In genomic region chr15:53559364-53560253, GRCh38 we compare ENCODE assay signal across 28 cellular contexts.
DNase-seq lines count a peak whose midpoint lies in the region; ATAC-seq, FAIRE-seq and TF ChIP-seq lines count a peak whose summit lies in the region.
"Had no signal": no experiment of that assay in that cellular context is flagged by ENCODE, and none has a peak within 500 bp of the region (broad histone marks: within the 10 kb centered on the region; RNA-seq: fewer than 3 reads in every experiment).

No MANE protein-coding gene starts in this region.

- POLR2A ChIA-PET in WTC11 (lab: Charles Lee) = no interaction called here

- DNase-seq in WTC11 (ENCODE audit: low spot score) (no peak), left lobe of liver (ENCODE audit: low spot score) (no peak), pancreas (peak in 3 of 6 donors; percentile 3 to 22 (median 9)), SK-N-DZ (ENCODE audit: low spot score) (no peak)
- DNase-seq in activated CD8-positive, alpha-beta memory T cell treated with anti-CD3 and anti-CD28 coated beads, Interleukin-2, amount 50 U/mL, for 4 hours = no peak
- DNase-seq: activated CD4-positive, CD25-positive, alpha-beta regulatory T cell; activated CD8-positive, alpha-beta T cell treated with anti-CD3 and anti-CD28 coated beads for 36 hours; activated naive CD4-positive, alpha-beta T cell; activated T-cell treated with anti-CD3 and anti-CD28 coated beads, Interleukin-2, amount 50 U/mL, for 1 hour; amniotic stem cell; cortex of kidney; DMS 273 treated with DMSO at 0.1 percent for 48 hours; left cardiac atrium; midbrain; NCI-H1092; NCI-H2029; NCI-H510A; T1000; testis had no signal

- peaks cover 44% of the 10 kb centered on the region for H3K4me1 Mint-ChIP-seq in WTC11
- H3K4me1 Mint-ChIP-seq: stimulated activated memory B cell treated with anti-CD40 and anti-IgM and Interleukin-4, amounts not matched to agents 10 μg/mL and 1 μg/mL and 100 μg/mL, for 72 hours had no signal

- no peaks in the 10 kb centered on the region for H3K36me3 ChIP-seq in pancreas

- H3K27me3 ChIP-seq in pancreas = no peaks in the 10 kb centered on the region
- H3K27me3 ChIP-seq: testis had no signal

- no peaks in the 10 kb centered on the region for H3K9me3 Mint-ChIP-seq in WTC11
- H3K9me3 Mint-ChIP-seq: activated CD8-positive, alpha-beta T cell treated with anti-CD3 and anti-CD28 coated beads for 36 hours; stimulated activated memory B cell treated with anti-CD40 and anti-IgM and Interleukin-4, amounts not matched to agents 10 μg/mL and 1 μg/mL and 100 μg/mL, for 72 hours had no signal

- TF ChIP-seq CTCF in WTC11 (IDR thresholded peaks at IDR 0.05) = no peak
- TF ChIP-seq CTCF in pancreas (IDR thresholded peaks at IDR 0.05) = no peak

- H3K4me1 ChIP-seq in pancreas = peaks cover 19 to 37% (median 25%) of the 10 kb centered on the region in 3 donors
- H3K4me1 ChIP-seq: testis had no signal

- peak; percentile 57 for FAIRE-seq in pancreas (lab: Jason Lieb, UNC)
- FAIRE-seq: bronchial epithelial cell, endometrium had no signal

- no peaks in the 10 kb centered on the region for H3K27me3 Mint-ChIP-seq in WTC11 (ENCODE audit: low read depth)
- H3K27me3 Mint-ChIP-seq: activated CD8-positive, alpha-beta T cell treated with anti-CD3 and anti-CD28 coated beads for 36 hours had no signal

- H3K9me3 ChIP-seq in pancreas = no peaks in the 10 kb centered on the region
- H3K9me3 ChIP-seq: testis had no signal

- H3K4me3 Mint-ChIP-seq in WTC11 = no peak overlapping the region
- H3K4me3 Mint-ChIP-seq: activated CD8-positive, alpha-beta T cell treated with anti-CD3 and anti-CD28 coated beads for 36 hours; stimulated activated memory B cell treated with anti-CD40 and anti-IgM and Interleukin-4, amounts not matched to agents 10 μg/mL and 1 μg/mL and 100 μg/mL, for 72 hours had no signal

- H3K27ac ChIP-seq in pancreas = peak overlapping the region; percentile 14 to 68 (median 54)
- H3K27ac ChIP-seq: C4-2B, testis had no signal

- H3K36me3 Mint-ChIP-seq in WTC11 = no peaks in the 10 kb centered on the region
- H3K36me3 Mint-ChIP-seq: stimulated activated memory B cell treated with anti-CD40 and anti-IgM and Interleukin-4, amounts not matched to agents 10 μg/mL and 1 μg/mL and 100 μg/mL, for 72 hours had no signal

- H3K4me3 ChIP-seq in pancreas = no peak overlapping the region
- H3K4me3 ChIP-seq: smooth muscle cell, testis had no signal

- H3K27ac Mint-ChIP-seq in WTC11 = peak overlapping the region; percentile 39; the same call in 1 of the 2 replicates
- H3K27ac Mint-ChIP-seq: activated CD8-positive, alpha-beta T cell treated with anti-CD3 and anti-CD28 coated beads for 36 hours; stimulated activated memory B cell treated with anti-CD40 and anti-IgM and Interleukin-4, amounts not matched to agents 10 μg/mL and 1 μg/mL and 100 μg/mL, for 72 hours had no signal

- CTCF ChIA-PET in WTC11 (lab: Charles Lee) = no interaction called here

- ATAC-seq in GM18511 (IDR thresholded peaks at IDR 0.05; ENCODE audit: unreplicated experiment) (peak; percentile 66), WTC11 (no peak), left lobe of liver (peak; percentile 83), pancreas (peak; percentile 78 to 94 (median 92)), GM18861 (IDR thresholded peaks at IDR 0.05; ENCODE audit: unreplicated experiment) (no peak), HG02885 (IDR thresholded peaks at IDR 0.05; ENCODE audit: poor library complexity, unreplicated experiment) (no peak)
- ATAC-seq: activated CD8-positive, alpha-beta T cell treated with anti-CD3 and anti-CD28 coated beads for 36 hours; HCT116; left cardiac atrium; stimulated activated memory B cell treated with anti-CD40 and anti-IgM and Interleukin-4, amounts not matched to agents 10 μg/mL and 1 μg/mL and 100 μg/mL, for 72 hours had no signal

- 7% methylated on average over 7 of the region's 7 CpGs for WGBS in pancreas, 2 donors

- intact Hi-C loops in pancreas (cut with DNase I) = no loop called here

TF ChIP-seq in WTC11, 78 proteins besides CTCF, POLR2A, EP300 and RAD21 (continues in another document):
- TF ChIP-seq ZNF232 (CRISPR knock-in tag; IDR thresholded peaks at IDR 0.05) (no peak), ZNF396 (CRISPR knock-in tag; IDR thresholded peaks at IDR 0.05; ENCODE audit: borderline replicate concordance) (no peak), USF2 (CRISPR knock-in tag; IDR thresholded peaks at IDR 0.05) (no peak), ZNF416 (CRISPR knock-in tag; IDR thresholded peaks at IDR 0.05) (no peak), KAT7 (CRISPR knock-in tag; IDR thresholded peaks at IDR 0.05; ENCODE audit: borderline replicate concordance) (no peak), ZNF121 (CRISPR knock-in tag; IDR thresholded peaks at IDR 0.05) (no peak), FOXP1 (CRISPR knock-in tag; IDR thresholded peaks at IDR 0.05; ENCODE audit: borderline replicate concordance) (no peak), ATF6 (CRISPR knock-in tag; IDR thresholded peaks at IDR 0.05) (no peak), ZNF512 (CRISPR knock-in tag; IDR thresholded peaks at IDR 0.05; ENCODE audit: borderline replicate concordance) (no peak), ZBTB21 (CRISPR knock-in tag; IDR thresholded peaks at IDR 0.05; ENCODE audit: borderline replicate concordance) (no peak), ZNF281 (CRISPR knock-in tag; IDR thresholded peaks at IDR 0.05) (no peak)

Comparison
In these comparisons a context has a peak if more than half of its experiments do, and no peak if none do; other contexts are left out.
1. ATAC-seq: peak in GM18511 (single experiment), left lobe of liver (single experiment) and pancreas (4 of 4); none in WTC11 (single experiment), GM18861 (single experiment) and HG02885 (single experiment).